ENCODE assay signal across 22 cellular contexts in the genomic region with DNA sequence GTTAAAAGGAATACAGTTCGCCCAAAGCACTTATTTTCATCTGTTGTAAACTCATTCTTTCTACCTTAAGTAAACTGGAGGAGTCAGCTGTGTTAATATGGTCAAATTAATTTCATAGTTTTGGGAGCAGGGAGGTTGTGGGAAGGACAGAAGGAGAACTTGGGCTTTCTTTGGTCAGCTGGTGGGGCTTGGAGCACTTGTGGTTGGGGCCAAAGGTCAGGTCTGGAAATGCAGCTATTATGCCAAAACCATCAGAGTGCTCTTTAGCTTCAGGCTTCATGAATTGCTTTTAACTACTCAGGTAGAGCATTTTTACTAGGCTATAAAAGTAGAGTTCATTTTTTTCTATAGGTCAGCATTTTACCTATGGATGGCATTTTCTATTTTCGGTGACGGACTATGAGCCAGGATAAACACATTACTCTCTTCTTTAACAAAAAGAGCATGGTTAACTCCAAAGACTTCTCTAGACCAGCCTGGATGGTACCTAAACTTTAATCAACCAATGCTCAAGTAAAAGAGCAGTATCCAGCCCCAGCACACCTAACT. TPM values are rescaled to one million over a fixed set of nuclear protein-coding genes. Genes with fewer than 3 reads are reported as not detected.
"Had no signal": no experiment of that assay in that cellular context is flagged by ENCODE, and none has a peak within 500 bp of the region (broad histone marks: within the 10 kb centered on the region; RNA-seq: fewer than 3 reads in every experiment).

No MANE protein-coding gene starts in this region.

- H3K36me3 ChIP-seq: adrenal gland, left ventricle myocardium inferior, ovary, sigmoid colon, spleen had no signal

- H3K27ac ChIP-seq: adrenal gland, epithelial cell of prostate, left ventricle myocardium inferior, ovary, sigmoid colon, spleen had no signal

- ATAC-seq: activated CD4-positive, alpha-beta T cell treated with anti-CD3 and anti-CD28 coated beads for 36 hours; activated naive CD4-positive, alpha-beta T cell treated with anti-CD3 and anti-CD28 coated beads, Interleukin-2, amount 50 U/mL, for 72 hours; WTC11 had no signal

- DNase-seq: activated CD4-positive, alpha-beta T cell treated with anti-CD3 and anti-CD28 coated beads for 36 hours; activated CD4-positive, alpha-beta T cell treated with anti-CD3 and anti-CD28 coated beads, Interleukin-2, amount 50 U/mL, for 48 hours; activated gamma-delta T cell treated with Interleukin-2 at 50 U/mL for 16 hours; activated T-cell treated with anti-CD3 and anti-CD28 coated beads for 4 hours; adrenal gland; foreskin fibroblast; glutamatergic neuron; hippocampal formation; left ventricle myocardium inferior; naive B cell; ovary; sigmoid colon; stimulated activated CD8-positive, alpha-beta memory T cell treated with anti-CD3 and anti-CD28 coated beads, Interleukin-4, amount 100 ng/mL, for 48 hours; stimulated activated naive CD4-positive, alpha-beta T cell had no signal

- H3K4me3 ChIP-seq: adrenal gland, left ventricle myocardium inferior, ovary, sigmoid colon, spleen had no signal

- H3K4me1 ChIP-seq: sigmoid colon had no signal

- H3K9me3 ChIP-seq: adrenal gland, left ventricle myocardium inferior, ovary, sigmoid colon, spleen had no signal

- H3K27me3 ChIP-seq: adrenal gland, ovary, sigmoid colon, spleen had no signal

- FAIRE-seq: islet of Langerhans had no signal

RNA-seq across cellular contexts. Expression of gene STEAP4, which starts 30.0 kb away (rescaled TPM):
- total RNA-seq: activated CD4-positive, alpha-beta T cell treated with anti-CD3 and anti-CD28 coated beads for 36 hours; activated naive CD4-positive, alpha-beta T cell treated with anti-CD3 and anti-CD28 coated beads, Interleukin-2, amount 50 U/mL, for 72 hours; chondrocyte; neural crest cell; pulmonary artery endothelial cell had no signal
